ENCODE assay signal across 15 cellular contexts in genomic region chr11:120004723-120005122, GRCh38.
A peak's percentile ranks its signal among the peaks of the same experiment; 100 is the strongest.
DNase-seq lines count a peak whose midpoint lies in the region; ATAC-seq and TF ChIP-seq lines count a peak whose summit lies in the region.
"Had no signal": no experiment of that assay in that cellular context is flagged by ENCODE, and none has a peak within 500 bp of the region (broad histone marks: within the 10 kb centered on the region; RNA-seq: fewer than 3 reads in every experiment).

No MANE protein-coding gene starts in this region.

- WGBS in body of pancreas, 2 donors = 35 to 54% methylated on average over 4 of the region's 4 CpGs
- WGBS in stomach, 5 donors = 44 to 78% (median 63%) methylated on average over 4 of the region's 4 CpGs

- no peak for TF ChIP-seq POLR2A in body of pancreas (IDR thresholded peaks at IDR 0.05)
- TF ChIP-seq POLR2A in stomach (IDR thresholded peaks at IDR 0.05) = no peak

- no peak overlapping the region for H2AFZ ChIP-seq in neural progenitor cell (replicated peaks)

- peak; percentile 79 for ATAC-seq in body of pancreas
- ATAC-seq: GM12878 had no signal

- no peak overlapping the region for H3K27ac Mint-ChIP-seq in neural progenitor cell
- H3K27ac Mint-ChIP-seq: CD4-positive, alpha-beta memory T cell; HFFc6 had no signal

- no peak overlapping the region for H3K4me2 ChIP-seq in neural progenitor cell

- H3K4me1 ChIP-seq in body of pancreas (peaks cover 19% of the 10 kb centered on the region), stomach (no peaks in the 10 kb centered on the region), neural progenitor cell (peaks cover 27% of the 10 kb centered on the region)
- H3K4me1 ChIP-seq: HAP-1 had no signal

- no peak for TF ChIP-seq CTCF in body of pancreas (IDR thresholded peaks at IDR 0.05)
- TF ChIP-seq CTCF in epithelial cell of esophagus (IDR thresholded peaks at IDR 0.05; ENCODE audit: insufficient read depth, low read depth, low read length, missing control alignments) = no peak
- TF ChIP-seq CTCF in stomach (IDR thresholded peaks at IDR 0.05) = no peak
- TF ChIP-seq CTCF in GM10266 (IDR thresholded peaks at IDR 0.05; ENCODE audit: control insufficient read depth, insufficient read depth, low read depth, missing control alignments) = no peak
- no peak for TF ChIP-seq CTCF in neural progenitor cell (IDR thresholded peaks at IDR 0.05)

- H3K36me3 ChIP-seq in body of pancreas (replicated peaks in 1 of 2; ENCODE audit: insufficient read depth in 1 of 2, low read depth in 2 of 2) (no peaks in the 10 kb centered on the region), stomach (no peaks in the 10 kb centered on the region), neural progenitor cell (no peaks in the 10 kb centered on the region)
- H3K36me3 ChIP-seq: HAP-1 had no signal

- H3K27me3 ChIP-seq in body of pancreas (no peaks in the 10 kb centered on the region), stomach (peaks cover 0 to 7% (median 4%) of the 10 kb centered on the region in 3 donors), neural progenitor cell (no peaks in the 10 kb centered on the region)

- H3K9me3 Mint-ChIP-seq in neural progenitor cell = no peaks in the 10 kb centered on the region
- H3K9me3 Mint-ChIP-seq: HFFc6 had no signal

- H3K4me3 ChIP-seq in body of pancreas (no peak overlapping the region), epithelial cell of esophagus (ENCODE audit: low read length) (no peak overlapping the region), stomach (no peak overlapping the region), neural progenitor cell (no peak overlapping the region)
- H3K4me3 ChIP-seq: GM12878, HAP-1 had no signal

- no peak overlapping the region for H3K9ac ChIP-seq in neural progenitor cell

- peaks cover 8% of the 10 kb centered on the region for H4K20me1 ChIP-seq in neural progenitor cell (ENCODE audit: low read depth)

- peak; percentile 22 to 39 (median 30) for DNase-seq in body of pancreas
- DNase-seq in epithelial cell of esophagus (ENCODE audit: low read depth) = peak; percentile 17
- peak; percentile 60 for DNase-seq in mucosa of gallbladder (ENCODE audit: low spot score)
- DNase-seq in stomach = no peak
- no peak for DNase-seq in GM10266 (ENCODE audit: extremely low spot score)
- no peak for DNase-seq in neural progenitor cell (ENCODE audit: low spot score)
- DNase-seq: C1 segment of cervical spinal cord; CD4-positive, alpha-beta memory T cell; COR-L47; DMS153; DND-41; GOT3; HFFc6 had no signal

- peaks cover 31% of the 10 kb centered on the region for H3F3A ChIP-seq in neural progenitor cell (ENCODE audit: low read depth)

- intact Hi-C loops in body of pancreas (cut with DNase I) (no loop called here), stomach (cut with DNase I; ENCODE audit: low total_unique reads) (no loop called here)

- H3K27ac ChIP-seq in body of pancreas = peak overlapping the region in 1 of 4 donors; percentile 34
- no peak overlapping the region for H3K27ac ChIP-seq in stomach
- no peak overlapping the region for H3K27ac ChIP-seq in neural progenitor cell

- H3K36me3 Mint-ChIP-seq in neural progenitor cell = no peaks in the 10 kb centered on the region
- H3K36me3 Mint-ChIP-seq: CD4-positive, alpha-beta memory T cell had no signal

- H3K79me2 ChIP-seq in neural progenitor cell (ENCODE audit: low read depth) = no peaks in the 10 kb centered on the region

- H3K27me3 Mint-ChIP-seq in neural progenitor cell (ENCODE audit: insufficient read depth, low read depth) = peaks cover 4% of the 10 kb centered on the region

- H3K4me1 Mint-ChIP-seq in neural progenitor cell = peaks cover 28% of the 10 kb centered on the region
- H3K4me1 Mint-ChIP-seq: CD4-positive, alpha-beta memory T cell had no signal

- H3K9me3 ChIP-seq in body of pancreas (no peaks in the 10 kb centered on the region), stomach (peaks cover 0 to 9% (median 0%) of the 10 kb centered on the region in 4 donors), neural progenitor cell (ENCODE audit: low read depth) (no peaks in the 10 kb centered on the region)
- H3K9me3 ChIP-seq: HAP-1 had no signal

- H3K4me3 Mint-ChIP-seq in neural progenitor cell = no peak overlapping the region
- H3K4me3 Mint-ChIP-seq: CD4-positive, alpha-beta memory T cell; HFFc6 had no signal

- no peak for TF ChIP-seq EP300 in stomach (IDR thresholded peaks at IDR 0.05)

Comparison
In these comparisons a context has a peak if more than half of its experiments do, and no peak if none do; other contexts are left out.
1. DNase-seq: peak in body of pancreas (4 of 4), epithelial cell of esophagus (single experiment) and mucosa of gallbladder (single experiment); none in stomach (single experiment), GM10266 (single experiment) and neural progenitor cell (single experiment).